Comparison of ENCODE assay signal across 1 cellular context in genomic region chr11:47869548-47870393, GRCh38.
TF ChIP-seq lines count a peak whose summit lies in the region.

No MANE protein-coding gene starts in this region.

TF ChIP-seq in HEK293, 187 proteins besides CTCF, POLR2A, EP300 and RAD21 (continued from another document):
- TF ChIP-seq, protein P1, sequence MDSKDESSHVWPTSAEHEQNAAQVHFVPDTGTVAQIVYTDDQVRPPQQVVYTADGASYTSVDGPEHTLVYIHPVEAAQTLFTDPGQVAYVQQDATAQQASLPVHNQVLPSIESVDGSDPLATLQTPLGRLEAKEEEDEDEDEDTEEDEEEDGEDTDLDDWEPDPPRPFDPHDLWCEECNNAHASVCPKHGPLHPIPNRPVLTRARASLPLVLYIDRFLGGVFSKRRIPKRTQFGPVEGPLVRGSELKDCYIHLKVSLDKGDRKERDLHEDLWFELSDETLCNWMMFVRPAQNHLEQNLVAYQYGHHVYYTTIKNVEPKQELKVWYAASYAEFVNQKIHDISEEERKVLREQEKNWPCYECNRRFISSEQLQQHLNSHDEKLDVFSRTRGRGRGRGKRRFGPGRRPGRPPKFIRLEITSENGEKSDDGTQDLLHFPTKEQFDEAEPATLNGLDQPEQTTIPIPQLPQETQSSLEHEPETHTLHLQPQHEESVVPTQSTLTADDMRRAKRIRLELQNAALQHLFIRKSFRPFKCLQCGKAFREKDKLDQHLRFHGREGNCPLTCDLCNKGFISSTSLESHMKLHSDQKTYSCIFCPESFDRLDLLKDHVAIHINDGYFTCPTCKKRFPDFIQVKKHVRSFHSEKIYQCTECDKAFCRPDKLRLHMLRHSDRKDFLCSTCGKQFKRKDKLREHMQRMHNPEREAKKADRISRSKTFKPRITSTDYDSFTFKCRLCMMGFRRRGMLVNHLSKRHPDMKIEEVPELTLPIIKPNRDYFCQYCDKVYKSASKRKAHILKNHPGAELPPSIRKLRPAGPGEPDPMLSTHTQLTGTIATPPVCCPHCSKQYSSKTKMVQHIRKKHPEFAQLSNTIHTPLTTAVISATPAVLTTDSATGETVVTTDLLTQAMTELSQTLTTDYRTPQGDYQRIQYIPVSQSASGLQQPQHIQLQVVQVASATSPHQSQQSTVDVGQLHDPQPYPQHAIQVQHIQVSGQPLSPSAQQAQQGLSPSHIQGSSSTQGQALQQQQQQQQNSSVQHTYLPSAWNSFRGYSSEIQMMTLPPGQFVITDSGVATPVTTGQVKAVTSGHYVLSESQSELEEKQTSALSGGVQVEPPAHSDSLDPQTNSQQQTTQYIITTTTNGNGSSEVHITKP (tag by site-specific recombination; IDR thresholded peaks at IDR 0.05): peak; percentile 33; the same call in 1 of the 2 replicates
- TF ChIP-seq ZNF654 (tag by site-specific recombination; IDR thresholded peaks at IDR 0.05; ENCODE audit: low read depth) (no peak), FEZF1 (tag by site-specific recombination; IDR thresholded peaks at IDR 0.05) (peak; percentile 64)
- TF ChIP-seq, protein P2, sequence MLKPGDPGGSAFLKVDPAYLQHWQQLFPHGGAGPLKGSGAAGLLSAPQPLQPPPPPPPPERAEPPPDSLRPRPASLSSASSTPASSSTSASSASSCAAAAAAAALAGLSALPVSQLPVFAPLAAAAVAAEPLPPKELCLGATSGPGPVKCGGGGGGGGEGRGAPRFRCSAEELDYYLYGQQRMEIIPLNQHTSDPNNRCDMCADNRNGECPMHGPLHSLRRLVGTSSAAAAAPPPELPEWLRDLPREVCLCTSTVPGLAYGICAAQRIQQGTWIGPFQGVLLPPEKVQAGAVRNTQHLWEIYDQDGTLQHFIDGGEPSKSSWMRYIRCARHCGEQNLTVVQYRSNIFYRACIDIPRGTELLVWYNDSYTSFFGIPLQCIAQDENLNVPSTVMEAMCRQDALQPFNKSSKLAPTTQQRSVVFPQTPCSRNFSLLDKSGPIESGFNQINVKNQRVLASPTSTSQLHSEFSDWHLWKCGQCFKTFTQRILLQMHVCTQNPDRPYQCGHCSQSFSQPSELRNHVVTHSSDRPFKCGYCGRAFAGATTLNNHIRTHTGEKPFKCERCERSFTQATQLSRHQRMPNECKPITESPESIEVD (tag by site-specific recombination; IDR thresholded peaks at IDR 0.05): peak; percentile 67
TF ChIP-seq in HEK293: peak in this region for 4.
